ENCODE assay signal across 29 cellular contexts in the genomic region with DNA sequence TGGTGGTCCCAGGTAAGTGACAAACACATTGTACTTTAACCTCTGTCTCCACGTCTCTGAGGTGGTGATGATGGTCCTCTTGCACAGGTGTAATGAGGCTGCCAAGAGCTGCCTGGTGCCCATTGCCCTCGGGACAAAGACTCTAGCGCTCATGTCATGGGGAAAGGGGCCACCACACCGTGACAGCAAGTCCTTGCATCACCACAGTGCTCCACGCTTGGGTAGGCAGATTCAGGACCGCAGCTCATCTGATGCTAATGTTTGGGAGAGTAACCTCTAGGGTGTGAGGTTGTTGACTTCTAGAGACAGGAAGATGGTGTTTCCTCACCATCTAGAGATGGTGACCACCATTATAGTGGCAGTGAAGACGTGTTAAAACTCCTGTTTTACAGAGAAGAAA.
"Had no signal": no experiment of that assay in that cellular context is flagged by ENCODE, and none has a peak within 500 bp of the region (broad histone marks: within the 10 kb centered on the region; RNA-seq: fewer than 3 reads in every experiment).

No MANE protein-coding gene starts in this region.

- H3K4me3 Mint-ChIP-seq: dendritic cell treated with granulocyte-macrophage colony-stimulating factor and Interleukin-4, amounts not matched to agents 40 ng/mL and 50 ng/mL, for 4 days; effector memory CD8-positive, alpha-beta T cell; endodermal cell had no signal

- H3K36me3 ChIP-seq: colonic mucosa, esophagus muscularis mucosa, esophagus squamous epithelium, gastrocnemius medialis, gastroesophageal sphincter, heart left ventricle, heart right ventricle had no signal

- FAIRE-seq: colon, endometrium, endothelial cell of umbilical vein, frontal cortex had no signal

- H3K4me3 ChIP-seq: colonic mucosa, coronary artery, dorsolateral prefrontal cortex, esophagus muscularis mucosa, esophagus squamous epithelium, gastrocnemius medialis, gastroesophageal sphincter, heart left ventricle, heart right ventricle had no signal

- H3K9me3 Mint-ChIP-seq: dendritic cell treated with granulocyte-macrophage colony-stimulating factor and Interleukin-4, amounts not matched to agents 40 ng/mL and 50 ng/mL, for 4 days; effector memory CD8-positive, alpha-beta T cell had no signal

- H3K9me3 ChIP-seq: colonic mucosa, esophagus muscularis mucosa, esophagus squamous epithelium, gastrocnemius medialis, gastroesophageal sphincter, heart left ventricle, heart right ventricle had no signal

- DNase-seq: colonic mucosa; cortex of kidney; dermis blood vessel endothelial cell; dorsolateral prefrontal cortex; effector CD4-positive, alpha-beta T cell; effector CD8-positive, alpha-beta T cell; effector memory CD4-positive, alpha-beta T cell; effector memory CD8-positive, alpha-beta T cell; endodermal cell; erythroblast; esophagus squamous epithelium; foreskin fibroblast; foreskin keratinocyte; foreskin melanocyte; gastrocnemius medialis; glutamatergic neuron; head of caudate nucleus; heart left ventricle; heart right ventricle had no signal

- H3K27me3 ChIP-seq: colonic mucosa, dorsolateral prefrontal cortex, esophagus squamous epithelium, foreskin keratinocyte, gastrocnemius medialis had no signal

- H3K27ac ChIP-seq: colonic mucosa, coronary artery, dorsolateral prefrontal cortex, epithelial cell of prostate, esophagus muscularis mucosa, esophagus squamous epithelium, foreskin keratinocyte, gastrocnemius medialis, gastroesophageal sphincter, heart left ventricle, heart right ventricle had no signal

- H3K27ac Mint-ChIP-seq: dendritic cell treated with granulocyte-macrophage colony-stimulating factor and Interleukin-4, amounts not matched to agents 40 ng/mL and 50 ng/mL, for 4 days; effector memory CD8-positive, alpha-beta T cell; endodermal cell had no signal

- H3K4me1 ChIP-seq: colonic mucosa, esophagus muscularis mucosa, foreskin keratinocyte, gastrocnemius medialis, gastroesophageal sphincter, heart left ventricle, heart right ventricle had no signal

- ATAC-seq: effector memory CD8-positive, alpha-beta T cell; esophagus mucosa; gastrocnemius medialis; gastroesophageal sphincter; heart left ventricle; heart right ventricle had no signal

- H3K27me3 Mint-ChIP-seq: dendritic cell treated with granulocyte-macrophage colony-stimulating factor and Interleukin-4, amounts not matched to agents 40 ng/mL and 50 ng/mL, for 4 days had no signal
